In genomic region chr5:128224336-128224735, GRCh38 we compare ENCODE assay signal across 24 cellular contexts.
"Had no signal": no experiment of that assay in that cellular context is flagged by ENCODE, and none has a peak within 500 bp of the region (broad histone marks: within the 10 kb centered on the region; RNA-seq: fewer than 3 reads in every experiment).

No MANE protein-coding gene starts in this region.

- H3K4me2 ChIP-seq: hepatocyte had no signal

- H3K27ac ChIP-seq: dorsolateral prefrontal cortex, hepatocyte, parathyroid adenoma, psoas muscle, right lobe of liver, spleen, testis, transverse colon had no signal

- H3K4me1 ChIP-seq: psoas muscle, right lobe of liver, spleen, transverse colon had no signal

- ATAC-seq: left colon; left ventricle myocardium superior; psoas muscle; right lobe of liver; stimulated activated naive B cell treated with anti-CD40 and anti-IgM and Interleukin-4, amounts not matched to agents 10 μg/mL and 1 μg/mL and 100 μg/mL, for 72 hours; stimulated activated naive CD8-positive, alpha-beta T cell treated with anti-CD3 and anti-CD28 coated beads, Interleukin-15, amount 100 ng/mL, for 72 hours had no signal

- H2AFZ ChIP-seq: hepatocyte, parathyroid adenoma had no signal

- H3K36me3 ChIP-seq: right lobe of liver, spleen, transverse colon had no signal

- H3K4me3 ChIP-seq: dorsolateral prefrontal cortex, hepatocyte, lung, psoas muscle, right lobe of liver, spleen, testis, transverse colon had no signal

- DNase-seq: cortex of kidney; dorsolateral prefrontal cortex; effector CD8-positive, alpha-beta T cell; foreskin melanocyte; head of caudate nucleus; left colon; left ventricle myocardium superior; mesenchymal stem cell; naive B cell; occipital lobe; psoas muscle; retina; right lobe of liver; spleen; stimulated activated CD4-positive, alpha-beta T cell treated with anti-CD3 and anti-CD28 coated beads, Interleukin-15, amount 100 ng/mL, for 24 hours; stimulated activated CD4-positive, alpha-beta T cell treated with anti-CD3 and anti-CD28 coated beads, Interleukin-1b, Interleukin-23, amount 100 ng/mL, for 48 hours; stimulated activated CD4-positive, alpha-beta T cell treated with anti-CD3 and anti-CD28 coated beads, Interleukin-4, amount 100 ng/mL, for 4 hours; stimulated activated naive B cell treated with anti-CD40 and anti-IgM and Interleukin-4, amounts not matched to agents 10 μg/mL and 1 μg/mL and 100 μg/mL, for 72 hours; stimulated activated naive CD8-positive, alpha-beta T cell treated with anti-CD3 and anti-CD28 coated beads, Interleukin-15, amount 100 ng/mL, for 72 hours; testis; transverse colon had no signal

- H3K9ac ChIP-seq: parathyroid adenoma had no signal

- H3K9me3 ChIP-seq: psoas muscle, right lobe of liver, spleen, testis, transverse colon had no signal

- H3K27me3 ChIP-seq: dorsolateral prefrontal cortex, hepatocyte, right lobe of liver, spleen, testis, transverse colon had no signal
